8 cellular contexts compared by ENCODE assay signal in the genomic region with DNA sequence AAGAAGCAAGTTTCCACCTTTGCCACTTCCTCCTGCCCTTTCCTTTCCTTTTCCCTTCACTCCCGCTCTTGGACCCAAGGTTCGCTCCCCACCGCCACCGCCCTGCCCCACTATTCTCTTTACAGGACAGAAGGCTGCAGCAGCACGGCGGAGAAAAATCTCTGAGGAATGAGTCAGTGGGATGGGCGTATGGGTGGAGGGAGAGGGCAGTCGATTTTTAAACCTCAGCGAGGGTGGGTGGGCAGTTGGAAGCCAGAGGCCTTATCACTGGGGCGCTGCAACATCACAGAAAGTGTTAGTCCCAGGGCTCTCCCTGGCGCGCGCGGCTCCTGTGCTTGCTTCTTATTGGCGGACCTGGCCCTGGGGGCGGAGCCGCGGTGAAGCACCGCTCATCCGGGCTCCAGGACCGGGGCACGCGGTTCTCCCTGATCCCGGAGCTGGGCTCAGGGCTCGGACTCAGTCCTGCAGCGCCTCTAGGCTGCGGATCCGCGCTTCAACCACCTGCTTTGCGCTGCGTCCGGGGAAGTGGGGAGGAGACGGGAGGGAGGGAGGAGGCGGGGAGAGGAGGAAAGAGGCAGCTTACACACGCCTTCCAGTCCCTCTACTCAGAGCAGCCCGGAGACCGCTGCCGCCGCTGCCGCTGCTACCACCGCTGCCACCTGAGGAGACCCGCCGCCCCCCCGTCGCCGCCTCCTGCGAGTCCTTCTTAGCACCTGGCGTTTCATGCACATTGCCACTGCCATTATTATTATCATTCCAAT. TPM values are rescaled to one million over a fixed set of nuclear protein-coding genes. Genes with fewer than 3 reads are reported as not detected.
DNase-seq lines count a peak whose midpoint lies in the region; ATAC-seq and TF ChIP-seq lines count a peak whose summit lies in the region.

TSS of gene ALCAM (plus strand) at position 608 of the 761 bp plus-strand sequence.

- peaks cover 7% of the 10 kb centered on the region for H3K9me3 Mint-ChIP-seq in type B pancreatic cell

- peak within 1 kb of the TSS; percentile 30 for H4K8ac ChIP-seq in trophoblast cell (ENCODE audit: low read depth, low read length)

- peak within 1 kb of the TSS; percentile 31 for H2BK5ac ChIP-seq in trophoblast cell (ENCODE audit: low read depth, low read length, poor library complexity)

- H2BK12ac ChIP-seq in trophoblast cell (ENCODE audit: low read length) = no peak within 1 kb of the TSS

- no CpG with 5 or more reads among the region's 48 CpGs for WGBS in trophoblast cell (ENCODE audit: extremely low coverage, insufficient coverage, insufficient read length)

- TF ChIP-seq CTCF in GM12875 (IDR thresholded peaks at IDR 0.05; ENCODE audit: borderline replicate concordance, insufficient read depth, low read depth, low read length) (peak; percentile 52; the same call in 1 of the 2 replicates), type B pancreatic cell (conservative IDR thresholded peaks at IDR 0.05) (peak; percentile 60)

- H3K18ac ChIP-seq in trophoblast cell (ENCODE audit: low read length) = peak within 1 kb of the TSS; percentile 67

- peak within 1 kb of the TSS; percentile 93 for H3K4me2 ChIP-seq in trophoblast cell (ENCODE audit: low read length)

- H3K27me3 ChIP-seq in adipocyte (replicated peaks; ENCODE audit: control insufficient read depth, insufficient read depth, low read length) (no peaks in the 10 kb centered on the region), trophoblast cell (ENCODE audit: insufficient read depth, low read length) (no peaks in the 10 kb centered on the region)

- H3K27ac ChIP-seq in trophoblast cell (ENCODE audit: low read depth, low read length) = peak within 1 kb of the TSS; percentile 40

- H3K4me3 ChIP-seq in GM12875 (ENCODE audit: low read depth, low read length) (peak within 1 kb of the TSS; percentile 75), adipocyte (ENCODE audit: low read length) (peak within 1 kb of the TSS; percentile 97), trophoblast cell (ENCODE audit: low read depth, low read length) (peak within 1 kb of the TSS; percentile 77)

- peaks cover 21% of the 10 kb centered on the region for H3K4me1 Mint-ChIP-seq in type B pancreatic cell (ENCODE audit: unreplicated experiment)

- no peaks in the 10 kb centered on the region for H3K36me3 ChIP-seq in adipocyte (ENCODE audit: control insufficient read depth, insufficient read depth, low read length, severe bottlenecking)
- no peaks in the 10 kb centered on the region for H3K36me3 ChIP-seq in trophoblast cell (ENCODE audit: control insufficient read depth in 1 of 2, insufficient read depth in 2 of 2, low read length in 2 of 2)

- peaks cover 29% of the 10 kb centered on the region for H3K4me1 ChIP-seq in adipocyte (ENCODE audit: control insufficient read depth, insufficient read depth, low read length)
- H3K4me1 ChIP-seq in trophoblast cell (ENCODE audit: control insufficient read depth in 1 of 2, insufficient read depth in 2 of 2, low read length in 2 of 2) = peaks cover 0 to 3% of the 10 kb centered on the region in 2 experiments

- H3K27me3 Mint-ChIP-seq in type B pancreatic cell = peaks cover 11% of the 10 kb centered on the region

- peak; percentile 59 for ATAC-seq in HG02678 (IDR thresholded peaks at IDR 0.05; ENCODE audit: unreplicated experiment)

- peak within 1 kb of the TSS; percentile 77 for H2AFZ ChIP-seq in trophoblast cell (ENCODE audit: insufficient read depth, low read length, poor library complexity)

- peak within 1 kb of the TSS; percentile 47 for H4K12ac ChIP-seq in trophoblast cell (ENCODE audit: low read depth, low read length)

- peaks cover 5% of the 10 kb centered on the region for H3K36me3 Mint-ChIP-seq in type B pancreatic cell

- no peaks in the 10 kb centered on the region for H3K9me3 ChIP-seq in adipocyte (ENCODE audit: control insufficient read depth, low read length)
- no peaks in the 10 kb centered on the region for H3K9me3 ChIP-seq in trophoblast cell (ENCODE audit: insufficient read depth, low read depth, low read length)

- H3K27ac Mint-ChIP-seq in type B pancreatic cell = peak within 1 kb of the TSS; percentile 100

- H3K14ac ChIP-seq in trophoblast cell (ENCODE audit: low read length) = peak within 1 kb of the TSS; percentile 62

- peak within 1 kb of the TSS; percentile 98 for H3K4me3 Mint-ChIP-seq in type B pancreatic cell

- peak within 1 kb of the TSS; percentile 29 for H2BK120ac ChIP-seq in trophoblast cell (ENCODE audit: insufficient read depth, low read length, poor library complexity)

- DNase-seq in NCI-H1105 (lab: John Stamatoyannopoulos, UW) (peak; percentile 93), SW 1271 (lab: John Stamatoyannopoulos, UW) (peak; percentile 90 to 93), adipocyte (ENCODE audit: low read depth) (peak; percentile 100), cardiac septum (ENCODE audit: low spot score) (peak; percentile 95), trophoblast cell (peak; percentile 85 to 90), type B pancreatic cell (ENCODE audit: extremely low spot score, unreplicated experiment) (peak; percentile 96)

- intact Hi-C loops in cardiac septum (cut with DNase I) = loop anchor here (10.0 kb wide), 2 partner anchors 742 to 1092 kb away; no protein-coding TSS in a partner anchor

- peaks cover 12% of the 10 kb centered on the region for H3K79me1 ChIP-seq in trophoblast cell (ENCODE audit: low read length)

- no peak within 1 kb of the TSS for H2AK5ac ChIP-seq in trophoblast cell (ENCODE audit: low read length)

- H4K91ac ChIP-seq in trophoblast cell (ENCODE audit: low read depth, low read length) = peak within 1 kb of the TSS; percentile 20

- H3K79me2 ChIP-seq in trophoblast cell (ENCODE audit: control insufficient read depth, insufficient read depth, low read length, poor library complexity) = peaks cover 10% of the 10 kb centered on the region

- peak within 1 kb of the TSS; percentile 19 for H3K4ac ChIP-seq in trophoblast cell (ENCODE audit: low read depth, low read length)

- H3K23ac ChIP-seq in trophoblast cell (ENCODE audit: low read length) = no peak within 1 kb of the TSS

- H3K9ac ChIP-seq in adipocyte (ENCODE audit: low read length) (peak within 1 kb of the TSS; percentile 95), trophoblast cell (ENCODE audit: low read length) (peak within 1 kb of the TSS; percentile 49)

RNA-seq across cellular contexts. Expression of gene ALCAM, which starts in this region (rescaled TPM):
- total RNA-seq in cardiac septum = 8.3 TPM
- polyA plus RNA-seq in trophoblast cell (2013) = 41.8 and 42.9 TPM in 2 replicates
- 84.6 and 101 TPM in 2 replicates for total RNA-seq in type B pancreatic cell (ENCODE audit: low replicate concordance)

Comparison
In these comparisons a context has a peak if more than half of its experiments do, and no peak if none do; other contexts are left out.
1. Peak in every context shown above with its lines: DNase-seq, ATAC-seq, H3K4me3 ChIP-seq and H3K27ac ChIP-seq.